Comparison of ENCODE assay signal across 8 cellular contexts in the genomic region with DNA sequence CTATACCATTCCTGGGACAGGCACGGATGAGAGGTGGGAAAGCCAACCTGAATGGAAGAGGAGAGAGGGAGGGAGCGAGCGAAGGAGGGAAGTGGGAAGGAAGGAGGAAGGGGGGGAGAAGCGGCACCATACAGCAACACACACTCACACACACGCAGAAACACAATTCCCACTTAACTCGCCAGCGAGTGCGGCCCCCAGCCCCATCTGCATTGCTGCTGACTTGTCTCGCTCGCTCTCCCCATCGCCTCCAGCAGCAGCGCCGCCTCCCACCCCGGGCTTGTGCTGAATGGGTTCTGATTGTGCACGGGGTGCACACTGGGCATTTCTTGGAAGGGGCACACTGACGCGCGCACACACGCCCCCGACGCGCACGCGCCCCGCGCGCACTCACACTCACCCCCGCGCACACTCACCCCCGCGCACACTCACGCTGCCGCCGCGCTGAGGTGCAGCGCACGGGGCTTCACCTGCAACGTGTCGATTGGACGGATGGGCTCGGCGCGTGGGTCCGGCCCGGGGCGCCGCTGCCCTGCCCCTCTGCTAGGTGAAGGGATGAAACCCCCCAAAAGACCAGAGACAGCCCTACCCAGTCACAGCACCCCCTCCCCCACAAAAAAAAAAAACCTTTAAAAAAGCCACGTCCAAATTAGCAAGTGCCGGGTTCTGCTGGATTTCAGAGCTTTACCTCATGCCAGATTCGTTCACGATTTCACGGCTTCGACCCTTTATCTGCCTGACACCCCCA. TPM values are rescaled to one million over a fixed set of nuclear protein-coding genes. Genes with fewer than 3 reads are reported as not detected.
DNase-seq lines count a peak whose midpoint lies in the region; ATAC-seq and TF ChIP-seq lines count a peak whose summit lies in the region.

No MANE protein-coding gene starts in this region.

- peaks cover 54% of the 10 kb centered on the region for H3K27me3 ChIP-seq in lower lobe of right lung (ENCODE audit: low read depth)

- no peaks in the 10 kb centered on the region for H3K36me3 ChIP-seq in lower lobe of right lung

- in situ Hi-C loops in astrocyte of the cerebellum (cut with HindIII; ENCODE audit: low sequenced_read_pairs): no loop called here

- DNase-seq in activated CD4-positive, alpha-beta T cell treated with anti-CD3 and anti-CD28 coated beads for 48 hours: peak; percentile 3
- no peak for DNase-seq in activated CD4-positive, alpha-beta T cell treated with anti-CD3 and anti-CD28 coated beads for 4 hours
- DNase-seq in astrocyte of the cerebellum (ENCODE audit: low read depth) (no peak), lower lobe of right lung (no peak), NCI-H774 (lab: John Stamatoyannopoulos, UW) (no peak)

- no peak overlapping the region for H3K27ac ChIP-seq in lower lobe of right lung
- H3K27ac ChIP-seq in temporal lobe (ENCODE audit: low read depth, low read length): peak overlapping the region; percentile 76

- intact Hi-C loops in lower lobe of right lung (cut with DNase I): no loop called here

- H3K9me3 ChIP-seq in lower lobe of right lung: no peaks in the 10 kb centered on the region

- no peak for TF ChIP-seq CTCF in astrocyte of the cerebellum (IDR thresholded peaks at IDR 0.05; ENCODE audit: low read depth, low read length, missing control alignments)
- TF ChIP-seq CTCF in lower lobe of right lung (IDR thresholded peaks at IDR 0.05): no peak

- ATAC-seq in lower lobe of right lung (peak; percentile 60 to 62), GM19452 (IDR thresholded peaks at IDR 0.05; ENCODE audit: unreplicated experiment) (no peak), HG03097 (IDR thresholded peaks at IDR 0.05; ENCODE audit: low FRiP score, unreplicated experiment) (no peak)

- H3K4me3 ChIP-seq in astrocyte of the cerebellum (ENCODE audit: low read depth, low read length) (peak overlapping the region; percentile 29), lower lobe of right lung (peak overlapping the region; percentile 34)

- no peaks in the 10 kb centered on the region for H3K4me1 ChIP-seq in lower lobe of right lung

RNA-seq across cellular contexts. Expression of a gene that starts 0.7 kb away (rescaled TPM):
- total RNA-seq in lower lobe of right lung: 0.50 TPM
- total RNA-seq in temporal lobe: 142 TPM

Comparison
In these comparisons a context has a peak if more than half of its experiments do, and no peak if none do; other contexts are left out.
1. ATAC-seq: peak in lower lobe of right lung (2 of 2); none in GM19452 (single experiment) and HG03097 (single experiment).
2. RNA of a gene that starts 0.7 kb away (total RNA-seq): 142 TPM in temporal lobe (single experiment); 0.50 TPM in lower lobe of right lung (single experiment); every median in the first group is over 10 times any median in the second.